In the genomic region with DNA sequence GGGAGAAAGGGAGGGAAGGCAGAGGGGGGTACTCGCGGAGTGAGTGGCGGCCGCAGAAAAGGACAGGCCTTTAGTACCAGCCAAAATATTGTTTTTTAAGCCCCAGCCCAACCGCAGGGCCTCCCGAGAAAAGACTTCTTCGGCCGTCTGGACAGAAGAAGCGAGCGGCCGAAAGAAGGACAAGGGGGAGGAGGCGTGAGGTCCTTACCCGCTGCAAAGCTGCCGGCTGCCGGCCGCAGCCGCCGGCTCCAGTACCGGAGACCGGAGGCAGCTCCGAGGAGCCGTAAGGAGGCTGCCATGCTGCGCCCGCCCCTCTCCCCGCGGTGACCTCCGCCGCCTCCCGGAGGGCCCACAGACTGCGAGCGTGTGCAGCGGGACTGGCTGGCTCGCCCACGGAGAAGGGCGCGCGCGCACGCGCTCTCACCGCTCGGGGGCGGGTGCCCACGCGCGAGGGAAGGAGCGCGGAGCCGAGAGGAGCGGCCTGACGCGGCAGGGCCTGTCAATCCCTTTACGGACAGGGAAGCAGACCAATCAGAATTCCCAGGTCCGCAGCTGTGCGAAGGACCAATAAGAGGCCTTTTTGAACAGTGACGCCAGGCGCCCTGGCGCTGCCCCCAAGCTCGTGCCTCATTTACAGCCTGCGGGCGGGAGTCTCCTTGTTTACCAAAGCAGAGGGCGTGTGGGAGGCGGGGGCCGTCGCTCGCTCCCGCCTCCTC, we compare ENCODE assay signal across 8 cellular contexts. TPM values are rescaled to one million over a fixed set of nuclear protein-coding genes. Genes with fewer than 3 reads are reported as not detected.
A peak's percentile ranks its signal among the peaks of the same experiment; 100 is the strongest.
DNase-seq lines count a peak whose midpoint lies in the region; ATAC-seq and TF ChIP-seq lines count a peak whose summit lies in the region.

A gene (minus strand): TSS at position 394 of the 716 bp plus-strand sequence. CDS start 95 bp downstream, at position 299.

- H3K4me1 ChIP-seq in RWPE2 (ENCODE audit: insufficient read depth, poor library complexity, severe bottlenecking) (no peaks in the 10 kb centered on the region), fibroblast of lung (ENCODE audit: control insufficient read depth, extremely low read depth, insufficient read depth, low read length) (no peaks in the 10 kb centered on the region)
- peaks cover 6% of the 10 kb centered on the region in 2 donors for H3K4me1 ChIP-seq in naive thymus-derived CD4-positive, alpha-beta T cell (ENCODE audit: control insufficient read depth in 2 of 2, insufficient read depth in 2 of 2, low read length in 2 of 2)

- H3K9me3 ChIP-seq in RWPE2 (ENCODE audit: severe bottlenecking) (no peaks in the 10 kb centered on the region), fibroblast of lung (ENCODE audit: control insufficient read depth, insufficient read depth, low read depth, low read length) (no peaks in the 10 kb centered on the region)
- no peaks in the 10 kb centered on the region for H3K9me3 ChIP-seq in naive thymus-derived CD4-positive, alpha-beta T cell (ENCODE audit: control insufficient read depth in 2 of 3, low read length in 3 of 3)

- TF ChIP-seq CTCF in RWPE2 (IDR thresholded peaks at IDR 0.05; ENCODE audit: poor library complexity, severe bottlenecking), result no peak
- no peak for TF ChIP-seq CTCF in fibroblast of lung (conservative IDR thresholded peaks at IDR 0.05 in 1 of 2, IDR thresholded peaks at IDR 0.05 in 1 of 2; ENCODE audit: low read depth in 1 of 2, low read length in 2 of 2)

- peaks cover 4% of the 10 kb centered on the region for H3K36me3 Mint-ChIP-seq in activated T-helper 2 cell treated with anti-CD3 and anti-CD28 coated beads, Interferon-gamma antibody, Interleukin-2, Interleukin-4, amounts not matched to agents 10 μg/mL and 5 μg/mL and 100 μg/mL, durations not matched to agents 14 hours and 24 hours and 36 hours (ENCODE audit: low read depth)
- H3K36me3 Mint-ChIP-seq in naive thymus-derived CD4-positive, alpha-beta T cell, result peaks cover 0 to 8% (median 0%) of the 10 kb centered on the region in 5 donors
- no peaks in the 10 kb centered on the region for H3K36me3 Mint-ChIP-seq in stimulated activated naive B cell treated with anti-CD40 and anti-IgM and Interleukin-4, amounts not matched to agents 10 μg/mL and 1 μg/mL and 100 μg/mL, for 72 hours

- POLR2A ChIA-PET in naive thymus-derived CD4-positive, alpha-beta T cell (lab: Charles Lee), result interaction anchor here (0.6 to 2.8 kb wide), 8 partner anchors 12 to 1474 kb away, joined by 3 to 42 read pairs (median 4); a partner anchor contains a TSS

- peaks cover 16% of the 10 kb centered on the region for H3K4me1 Mint-ChIP-seq in activated T-helper 2 cell treated with anti-CD3 and anti-CD28 coated beads, Interferon-gamma antibody, Interleukin-2, Interleukin-4, amounts not matched to agents 10 μg/mL and 5 μg/mL and 100 μg/mL, durations not matched to agents 14 hours and 24 hours and 36 hours (ENCODE audit: low read depth)
- H3K4me1 Mint-ChIP-seq in naive thymus-derived CD4-positive, alpha-beta T cell, result peaks cover 0 to 40% (median 25%) of the 10 kb centered on the region in 7 donors
- peaks cover 6 to 8% of the 10 kb centered on the region in 2 donors for H3K4me1 Mint-ChIP-seq in stimulated activated naive B cell treated with anti-CD40 and anti-IgM and Interleukin-4, amounts not matched to agents 10 μg/mL and 1 μg/mL and 100 μg/mL, for 72 hours

- peak; percentile 99 for ATAC-seq in RWPE2 (ENCODE audit: low read depth)
- peak; percentile 97 for ATAC-seq in naive thymus-derived CD4-positive, alpha-beta T cell
- ATAC-seq in stimulated activated naive B cell treated with anti-CD40 and anti-IgM and Interleukin-4, amounts not matched to agents 10 μg/mL and 1 μg/mL and 100 μg/mL, for 72 hours (replicated peaks), result peak; percentile 98 to 99

- no peaks in the 10 kb centered on the region for H4K20me1 ChIP-seq in fibroblast of lung (ENCODE audit: control insufficient read depth, extremely low read depth, insufficient read depth, low read length)

- CTCF ChIA-PET in naive thymus-derived CD4-positive, alpha-beta T cell (lab: Charles Lee), result interaction anchor here (0.9 to 1.6 kb wide), 6 partner anchors 26 to 358 kb away, joined by 3 to 5 read pairs (median 4); no protein-coding TSS in a partner anchor

- H2AFZ ChIP-seq in fibroblast of lung (ENCODE audit: low read length), result peak within 1 kb of the TSS; percentile 65

- peak within 1 kb of the TSS; percentile 91 for H3K4me2 ChIP-seq in fibroblast of lung (ENCODE audit: extremely low read depth, insufficient read depth, low read length)

- H3K9ac ChIP-seq in fibroblast of lung (ENCODE audit: insufficient read depth, low read length), result peak within 1 kb of the TSS; percentile 73

- no peaks in the 10 kb centered on the region for H3K9me3 Mint-ChIP-seq in activated T-helper 2 cell treated with anti-CD3 and anti-CD28 coated beads, Interferon-gamma antibody, Interleukin-2, Interleukin-4, amounts not matched to agents 10 μg/mL and 5 μg/mL and 100 μg/mL, durations not matched to agents 14 hours and 24 hours and 36 hours
- no peaks in the 10 kb centered on the region for H3K9me3 Mint-ChIP-seq in naive thymus-derived CD4-positive, alpha-beta T cell
- no peaks in the 10 kb centered on the region for H3K9me3 Mint-ChIP-seq in stimulated activated naive B cell treated with anti-CD40 and anti-IgM and Interleukin-4, amounts not matched to agents 10 μg/mL and 1 μg/mL and 100 μg/mL, for 72 hours

- intact Hi-C loops in activated T-helper 2 cell treated with anti-CD3 and anti-CD28 coated beads, Interferon-gamma antibody, Interleukin-2, Interleukin-4, amounts not matched to agents 10 μg/mL and 5 μg/mL and 100 μg/mL, durations not matched to agents 14 hours and 24 hours and 36 hours (cut with micrococcal nuclease), result loop anchor here (1.0 to 10.0 kb wide), 5 partner anchors 78 to 1370 kb away; a partner anchor contains a TSS
- intact Hi-C loops in naive thymus-derived CD4-positive, alpha-beta T cell (cut with micrococcal nuclease), result loop anchor here (1.0 to 10.0 kb wide), 16 partner anchors 78 to 1800 kb away; a partner anchor contains a TSS

- H3K36me3 ChIP-seq in RWPE2 (ENCODE audit: low read depth) (peaks cover 13% of the 10 kb centered on the region), fibroblast of lung (ENCODE audit: control insufficient read depth, insufficient read depth, low read length) (no peaks in the 10 kb centered on the region)
- peaks cover 0 to 4% (median 0%) of the 10 kb centered on the region in 3 experiments for H3K36me3 ChIP-seq in naive thymus-derived CD4-positive, alpha-beta T cell (ENCODE audit: control insufficient read depth in 2 of 3, insufficient read depth in 3 of 3, low read length in 3 of 3)

- H3K27ac ChIP-seq in RWPE2 (ENCODE audit: poor library complexity, severe bottlenecking), result peak within 1 kb of the TSS; percentile 54
- peak within 1 kb of the TSS; percentile 78 for H3K27ac ChIP-seq in fibroblast of lung (ENCODE audit: insufficient read depth, low read length)
- peak within 1 kb of the TSS; percentile 89 for H3K27ac ChIP-seq in naive thymus-derived CD4-positive, alpha-beta T cell (ENCODE audit: low read depth, low read length)

- H3K27me3 ChIP-seq in RWPE2 (ENCODE audit: insufficient read depth, poor library complexity, severe bottlenecking) (no peaks in the 10 kb centered on the region), fibroblast of lung (ENCODE audit: control insufficient read depth, insufficient read depth, low read length) (no peaks in the 10 kb centered on the region)
- no peaks in the 10 kb centered on the region for H3K27me3 ChIP-seq in naive thymus-derived CD4-positive, alpha-beta T cell (ENCODE audit: control insufficient read depth in 2 of 2, insufficient read depth in 2 of 2, low read length in 2 of 2)

- H3K4me3 Mint-ChIP-seq in activated T-helper 2 cell treated with anti-CD3 and anti-CD28 coated beads, Interferon-gamma antibody, Interleukin-2, Interleukin-4, amounts not matched to agents 10 μg/mL and 5 μg/mL and 100 μg/mL, durations not matched to agents 14 hours and 24 hours and 36 hours (ENCODE audit: low read depth), result peak within 1 kb of the TSS; percentile 83
- H3K4me3 Mint-ChIP-seq in naive thymus-derived CD4-positive, alpha-beta T cell, result peak within 1 kb of the TSS; percentile 81 to 92 (median 86)
- peak within 1 kb of the TSS; percentile 80 to 86 for H3K4me3 Mint-ChIP-seq in stimulated activated naive B cell treated with anti-CD40 and anti-IgM and Interleukin-4, amounts not matched to agents 10 μg/mL and 1 μg/mL and 100 μg/mL, for 72 hours

- H3K4me3 ChIP-seq in RWPE2 (ENCODE audit: severe bottlenecking) (peak within 1 kb of the TSS; percentile 93), fibroblast of lung (replicated peaks in 1 of 4; ENCODE audit: control extremely low read depth in 1 of 4, insufficient read depth in 1 of 4, low read depth in 3 of 4, low read length in 4 of 4) (peak within 1 kb of the TSS; percentile 61 to 89 (median 72))
- H3K4me3 ChIP-seq in naive thymus-derived CD4-positive, alpha-beta T cell (ENCODE audit: low read length), result peak within 1 kb of the TSS; percentile 97

- H3K79me2 ChIP-seq in fibroblast of lung (ENCODE audit: control insufficient read depth, insufficient read depth, low read length), result peaks cover 6% of the 10 kb centered on the region

- peaks cover 2% of the 10 kb centered on the region for H3K27me3 Mint-ChIP-seq in activated T-helper 2 cell treated with anti-CD3 and anti-CD28 coated beads, Interferon-gamma antibody, Interleukin-2, Interleukin-4, amounts not matched to agents 10 μg/mL and 5 μg/mL and 100 μg/mL, durations not matched to agents 14 hours and 24 hours and 36 hours (ENCODE audit: low read depth)
- peaks cover 0 to 2% (median 0%) of the 10 kb centered on the region in 5 donors for H3K27me3 Mint-ChIP-seq in naive thymus-derived CD4-positive, alpha-beta T cell
- no peaks in the 10 kb centered on the region for H3K27me3 Mint-ChIP-seq in stimulated activated naive B cell treated with anti-CD40 and anti-IgM and Interleukin-4, amounts not matched to agents 10 μg/mL and 1 μg/mL and 100 μg/mL, for 72 hours

- DNase-seq in EL (peak; percentile 100), H4 (ENCODE audit: low spot score) (peak; percentile 100), LoVo (ENCODE audit: low spot score) (peak; percentile 100), RWPE2 (ENCODE audit: low spot score) (peak; percentile 97), fibroblast of lung (ENCODE audit: low read depth in 2 of 2) (peak; percentile 100)
- peak; percentile 95 for DNase-seq in activated T-helper 2 cell treated with anti-CD3 and anti-CD28 coated beads, Interferon-gamma antibody, Interleukin-2, Interleukin-4, amounts not matched to agents 10 μg/mL and 5 μg/mL and 100 μg/mL, durations not matched to agents 14 hours and 24 hours and 36 hours (ENCODE audit: low spot score)
- DNase-seq in naive thymus-derived CD4-positive, alpha-beta T cell, result peak; percentile 94 to 99 (median 97)
- DNase-seq in stimulated activated naive B cell treated with anti-CD40 and anti-IgM and Interleukin-4, amounts not matched to agents 10 μg/mL and 1 μg/mL and 100 μg/mL, for 72 hours, result peak; percentile 97

- H3K27ac Mint-ChIP-seq in activated T-helper 2 cell treated with anti-CD3 and anti-CD28 coated beads, Interferon-gamma antibody, Interleukin-2, Interleukin-4, amounts not matched to agents 10 μg/mL and 5 μg/mL and 100 μg/mL, durations not matched to agents 14 hours and 24 hours and 36 hours, result peak within 1 kb of the TSS; percentile 79
- H3K27ac Mint-ChIP-seq in naive thymus-derived CD4-positive, alpha-beta T cell, result peak within 1 kb of the TSS; percentile 84 to 97 (median 93)
- peak within 1 kb of the TSS; percentile 89 for H3K27ac Mint-ChIP-seq in stimulated activated naive B cell treated with anti-CD40 and anti-IgM and Interleukin-4, amounts not matched to agents 10 μg/mL and 1 μg/mL and 100 μg/mL, for 72 hours

RNA-seq across cellular contexts. Expression of the gene that starts here (rescaled TPM):
- total RNA-seq in H4 (2014; rRNA removed; shearing (Covaris generic)), result 149 and 171 TPM in 2 replicates
- 23.1 and 27.9 TPM in 2 replicates for total RNA-seq in activated T-helper 2 cell treated with anti-CD3 and anti-CD28 coated beads, Interferon-gamma antibody, Interleukin-2, Interleukin-4, amounts not matched to agents 10 μg/mL and 5 μg/mL and 100 μg/mL, durations not matched to agents 14 hours and 24 hours and 36 hours
- 69.3 and 88.7 TPM in 2 replicates for total RNA-seq in fibroblast of lung
- polyA plus RNA-seq in fibroblast of lung, result 91.0 and 96.0 TPM in 2 replicates
- polyA plus RNA-seq in fibroblast of lung (2012), result 46.1 and 48.8 TPM in 2 replicates
- 25.8 and 32.7 TPM in 2 replicates for polyA minus RNA-seq in fibroblast of lung (ENCODE audit: low replicate concordance)
- 10 to 100 TPM in 3 of 5 experiments, 1 to 10 TPM in 2; 8.0 to 16.5 (median 14.3) TPM for total RNA-seq in naive thymus-derived CD4-positive, alpha-beta T cell
- 10 to 100 TPM; 44.0 to 46.2 TPM for polyA plus RNA-seq in naive thymus-derived CD4-positive, alpha-beta T cell

Comparison
In these comparisons a context has a peak if more than half of its experiments do, and no peak if none do; other contexts are left out.
1. Peak in every context shown above with its lines: DNase-seq, ATAC-seq, H3K4me3 ChIP-seq and H3K27ac ChIP-seq.